ENCODE assay signal across 8 cellular contexts in genomic region chr2:48344441-48344756, GRCh38. TPM values are rescaled to one million over a fixed set of nuclear protein-coding genes. Genes with fewer than 3 reads are reported as not detected.
A peak's percentile ranks its signal among the peaks of the same experiment; 100 is the strongest.
DNase-seq lines count a peak whose midpoint lies in the region; ATAC-seq and TF ChIP-seq lines count a peak whose summit lies in the region.

No MANE protein-coding gene starts in this region.

- peaks cover 16% of the 10 kb centered on the region for H3K9me3 Mint-ChIP-seq in stimulated activated naive CD8-positive, alpha-beta T cell treated with anti-CD3 and anti-CD28 coated beads, Interleukin-15, Interleukin-2, amounts not matched to agents 100 ng/mL and 50 ng/mL, for 24 hours

- no peak for DNase-seq in stimulated activated naive CD8-positive, alpha-beta T cell treated with anti-CD3 and anti-CD28 coated beads, Interleukin-15, Interleukin-2, amounts not matched to agents 100 U/mL and 50 U/mL, for 24 hours
- DNase-seq in astrocyte of the spinal cord (ENCODE audit: low read depth, low spot score) (no peak), NCI-H345 (lab: John Stamatoyannopoulos, UW) (no peak), G401 (ENCODE audit: low spot score) (no peak), OCI-M1 (lab: John Stamatoyannopoulos, UW) (no peak), RKO (ENCODE audit: low spot score) (no peak)

- peaks cover 39% of the 10 kb centered on the region for H3K36me3 Mint-ChIP-seq in stimulated activated naive CD8-positive, alpha-beta T cell treated with anti-CD3 and anti-CD28 coated beads, Interleukin-15, Interleukin-2, amounts not matched to agents 100 ng/mL and 50 ng/mL, for 24 hours (ENCODE audit: low read depth)

- peaks cover 59% of the 10 kb centered on the region for H3K4me1 Mint-ChIP-seq in stimulated activated naive CD8-positive, alpha-beta T cell treated with anti-CD3 and anti-CD28 coated beads, Interleukin-15, Interleukin-2, amounts not matched to agents 100 ng/mL and 50 ng/mL, for 24 hours (ENCODE audit: low read depth)

- H3K27ac ChIP-seq in mesodermal cell (ENCODE audit: low read depth, low read length, severe bottlenecking): peak overlapping the region; percentile 11

- H3K4me1 ChIP-seq in mesodermal cell (ENCODE audit: control insufficient read depth, insufficient read depth, low read length, poor library complexity, severe bottlenecking): peaks cover 8% of the 10 kb centered on the region

- no peaks in the 10 kb centered on the region for H3K27me3 Mint-ChIP-seq in stimulated activated naive CD8-positive, alpha-beta T cell treated with anti-CD3 and anti-CD28 coated beads, Interleukin-15, Interleukin-2, amounts not matched to agents 100 ng/mL and 50 ng/mL, for 24 hours

- peaks cover 22% of the 10 kb centered on the region for H3K9me3 ChIP-seq in mesodermal cell (ENCODE audit: control insufficient read depth, low read length)

- peak overlapping the region; percentile 76 for H3K27ac Mint-ChIP-seq in stimulated activated naive CD8-positive, alpha-beta T cell treated with anti-CD3 and anti-CD28 coated beads, Interleukin-15, Interleukin-2, amounts not matched to agents 100 ng/mL and 50 ng/mL, for 24 hours

- peaks cover 26% of the 10 kb centered on the region for H3K36me3 ChIP-seq in mesodermal cell (ENCODE audit: control insufficient read depth, insufficient read depth, low read length)

- TF ChIP-seq CTCF in astrocyte of the spinal cord (IDR thresholded peaks at IDR 0.05; ENCODE audit: low read depth, low read length): no peak

- WGBS in mesodermal cell (ENCODE audit: insufficient coverage in 2 of 2), 2 experiments: no CpG with 5 or more reads among the region's 1 CpG

- no peak for ATAC-seq in stimulated activated naive CD8-positive, alpha-beta T cell treated with anti-CD3 and anti-CD28 coated beads, Interleukin-15, Interleukin-2, amounts not matched to agents 100 U/mL and 50 U/mL, for 24 hours

- peak overlapping the region; percentile 64 for H3K4me3 Mint-ChIP-seq in stimulated activated naive CD8-positive, alpha-beta T cell treated with anti-CD3 and anti-CD28 coated beads, Interleukin-15, Interleukin-2, amounts not matched to agents 100 ng/mL and 50 ng/mL, for 24 hours

- in situ Hi-C loops in astrocyte of the spinal cord (cut with HindIII; ENCODE audit: low sequenced_read_pairs) (no loop called here), G401 (cut with HindIII; ENCODE audit: low sequenced_read_pairs) (no loop called here)

- peak overlapping the region; percentile 21 for H3K4me3 ChIP-seq in astrocyte of the spinal cord (ENCODE audit: low read depth, low read length)
- H3K4me3 ChIP-seq in mesodermal cell (ENCODE audit: extremely low read depth, insufficient read depth, low read length, poor library complexity, severe bottlenecking): no peak overlapping the region

RNA-seq across cellular contexts. Expression of gene FOXN2, which starts 29.9 kb away (rescaled TPM):
- polyA plus RNA-seq in mesodermal cell (2013, experiment 1 of 2): 14.0 TPM
- 11.9 TPM for polyA plus RNA-seq in mesodermal cell (2013, experiment 2 of 2)
- 22.5 and 52.8 TPM in 2 replicates for total RNA-seq in G401 (2014; rRNA removed; shearing (Covaris generic))
